In the genomic region with DNA sequence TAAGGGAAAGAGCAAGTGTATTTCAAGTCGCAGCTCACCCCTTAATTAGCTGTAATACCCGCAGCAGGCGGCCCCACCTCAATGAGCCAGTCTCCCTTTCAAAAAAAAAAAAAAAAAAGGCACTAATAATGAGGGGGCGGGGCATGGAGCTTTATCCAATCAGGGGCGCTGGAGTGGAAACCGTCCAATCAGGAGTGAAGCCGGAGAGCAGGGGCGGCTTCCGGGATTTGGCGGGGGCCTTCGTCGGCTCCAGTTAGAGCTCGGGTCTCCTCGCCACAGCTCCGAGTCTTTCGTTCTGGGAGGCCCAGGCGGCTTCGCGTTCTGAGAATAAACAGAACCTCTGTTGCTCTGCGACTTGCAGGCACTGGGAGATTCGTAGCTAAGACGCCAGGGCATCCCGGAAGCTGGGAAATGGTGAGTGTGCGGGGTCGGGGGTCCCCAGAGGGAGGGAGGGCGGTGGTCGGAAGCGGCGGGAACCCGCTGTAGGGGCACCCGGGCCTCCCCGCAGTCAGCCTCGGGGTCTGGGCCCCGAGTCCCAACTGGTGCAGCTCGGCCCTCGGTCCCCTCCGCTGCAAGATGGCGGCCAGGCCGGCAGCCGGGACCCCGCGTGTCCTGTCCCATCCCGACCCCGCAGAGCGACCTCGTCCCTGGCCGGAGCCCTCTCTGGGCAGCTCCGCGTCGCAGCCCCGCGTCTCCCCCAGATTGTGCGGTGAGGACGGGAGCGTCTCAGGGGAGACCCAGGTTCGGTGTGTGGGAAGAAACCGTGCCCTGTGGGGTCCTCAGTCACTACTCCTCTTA, we compare ENCODE assay signal across 8 cellular contexts. TPM values are rescaled to one million over a fixed set of nuclear protein-coding genes. Genes with fewer than 3 reads are reported as not detected.
DNase-seq lines count a peak whose midpoint lies in the region; ATAC-seq, FAIRE-seq and TF ChIP-seq lines count a peak whose summit lies in the region.

A gene (plus strand): TSS at position 252 of the 798 bp plus-strand sequence. CDS start 160 bp downstream, at position 412.

- under 1% methylated on average over 57 of the region's 57 CpGs for WGBS in right cardiac atrium
- 0% methylated on average over 49 to 57 of the region's 57 CpGs for WGBS in aorta, 2 donors

- peak within 1 kb of the TSS; percentile 100 for H3K4me3 ChIP-seq in right cardiac atrium (ENCODE audit: low read length)
- peak within 1 kb of the TSS; percentile 94 to 99 for H3K4me3 ChIP-seq in aorta (ENCODE audit: low read length in 2 of 2)

- H3K4me1 ChIP-seq in right cardiac atrium (ENCODE audit: control insufficient read depth, insufficient read depth, low read length) (peaks cover 8% of the 10 kb centered on the region), aorta (ENCODE audit: control insufficient read depth in 1 of 2, insufficient read depth in 2 of 2, low read length in 2 of 2) (no peaks in the 10 kb centered on the region)

- intact Hi-C loops in T-helper 2 cell treated with Interferon-gamma antibody and Interleukin-4, amounts not matched to agents 100 ng/mL and 5 ng/mL, for 36 hours (cut with micrococcal nuclease): loop anchor here (5.0 kb wide), 1 partner anchor 916 kb away; a partner anchor contains a TSS
- intact Hi-C loops in right cardiac atrium (cut with DNase I) (loop anchor here in 1 of 4 donors (10.0 kb wide), 1 partner anchor 359 kb away; no protein-coding TSS in a partner anchor), aorta (cut with DNase I) (loop anchor here (10.0 kb wide), 1 partner anchor 419 kb away; a partner anchor contains a TSS)

- peak within 1 kb of the TSS; percentile 96 for H3K27ac ChIP-seq in right cardiac atrium (ENCODE audit: low read length)
- peak within 1 kb of the TSS; percentile 23 to 90 for H3K27ac ChIP-seq in aorta (ENCODE audit: low read depth in 1 of 2, low read length in 2 of 2)

- no peaks in the 10 kb centered on the region for H3K36me3 ChIP-seq in aorta (ENCODE audit: control insufficient read depth in 1 of 2, insufficient read depth in 2 of 2, low read length in 1 of 2)

- peak; percentile 74 for FAIRE-seq in GM12892 (lab: Jason Lieb, UNC)

- H3K27me3 ChIP-seq in right cardiac atrium (ENCODE audit: control insufficient read depth, insufficient read depth) (no peaks in the 10 kb centered on the region), aorta (ENCODE audit: control insufficient read depth in 1 of 2, insufficient read depth in 2 of 2, low read length in 1 of 2) (no peaks in the 10 kb centered on the region)

- DNase-seq in GM12892 (ENCODE audit: insufficient read length): peak; percentile 59
- DNase-seq in NCI-H146 treated with DMSO at 0.1 percent for 48 hours (lab: John Stamatoyannopoulos, UW; ENCODE audit: unreplicated experiment): peak; percentile 96
- peak in 57 of 58 donors; percentile 37 to 92 (median 82) for DNase-seq in anterior cingulate cortex (lab: John Stamatoyannopoulos, UW)
- peak; percentile 95 to 97 (median 96) for DNase-seq in right cardiac atrium
- peak; percentile 77 for DNase-seq in renal cortical epithelial cell (ENCODE audit: low read depth)
- peak; percentile 96 to 97 for DNase-seq in aorta

- ATAC-seq in HG02840 (IDR thresholded peaks at IDR 0.05; ENCODE audit: low FRiP score, unreplicated experiment): peak; percentile 46
- peak; percentile 96 to 97 for ATAC-seq in right cardiac atrium
- ATAC-seq in aorta (ENCODE audit: low FRiP score): peak; percentile 96

- TF ChIP-seq POLR2A in GM12892 (IDR thresholded peaks at IDR 0.05; ENCODE audit: low read depth, low read length): peak; percentile 91

- H3K9me3 ChIP-seq in right cardiac atrium (ENCODE audit: control insufficient read depth, low read length) (no peaks in the 10 kb centered on the region), aorta (ENCODE audit: control insufficient read depth, low read length) (no peaks in the 10 kb centered on the region)

RNA-seq across cellular contexts. Expression of the gene that starts here (rescaled TPM):
- 36.4 TPM for polyA plus RNA-seq in GM12892 (2012; ENCODE audit: missing spikeins)
- 53.4 and 56.7 TPM in 2 replicates for total RNA-seq in T-helper 2 cell treated with Interferon-gamma antibody and Interleukin-4, amounts not matched to agents 100 ng/mL and 5 ng/mL, for 36 hours
- total RNA-seq in right cardiac atrium (1 to 10 TPM; 6.4 to 9.9 (median 7.1) TPM), renal cortical epithelial cell (25.5 and 41.5 TPM in 2 replicates), aorta (10 to 100 TPM; 17.4 to 17.7 TPM)
- polyA plus RNA-seq in right cardiac atrium (3.4 TPM), aorta (1 to 10 TPM; 1.6 to 1.7 TPM)

Comparison
In these comparisons a context has a peak if more than half of its experiments do, and no peak if none do; other contexts are left out.
1. Peak in every context shown above with its lines: DNase-seq, ATAC-seq, H3K4me3 ChIP-seq and H3K27ac ChIP-seq.
2. ATAC-seq: peak in every context shown above with its lines; median percentile 96 in right cardiac atrium; 96 in aorta; 46 in HG02840.